Comparison of ENCODE assay signal across 8 cellular contexts in genomic region chr6:53348436-53349208, GRCh38. TPM values are rescaled to one million over a fixed set of nuclear protein-coding genes. Genes with fewer than 3 reads are reported as not detected.
DNase-seq lines count a peak whose midpoint lies in the region; ATAC-seq, FAIRE-seq and TF ChIP-seq lines count a peak whose summit lies in the region.

TSS of gene ELOVL5 (minus strand) at chr6:53348950. CDS start at chr6:53295699, 53,251 bp downstream.

- in situ Hi-C loops in mammary epithelial cell (cut with MboI; ENCODE audit: low sequenced_read_pairs in 2 of 2): no loop called here

- POLR2A ChIA-PET in A549 (lab: Yijun Ruan, JAX): interaction anchor here (4.0 kb wide), 1 partner anchor 11 kb away, joined by 21 read pairs; no protein-coding TSS in a partner anchor

- DNase-seq in A549 (ENCODE audit: low read depth in 1 of 2, low spot score in 1 of 2) (peak; percentile 81 to 97), NCI-H2196 treated with DMSO at 0.1 percent for 48 hours (lab: John Stamatoyannopoulos, UW; ENCODE audit: unreplicated experiment) (peak; percentile 91), WERI-Rb-1 (peak; percentile 99), mammary epithelial cell (peak; percentile 96), immature natural killer cell (peak; percentile 94 to 95 (median 95)), spleen (peak; percentile 98)

- peak within 1 kb of the TSS; percentile 94 to 96 (median 96) for H3K4me3 Mint-ChIP-seq in immature natural killer cell

- no peak for FAIRE-seq in A549 (lab: Jason Lieb, UNC)

- no peaks in the 10 kb centered on the region for H3K9me3 Mint-ChIP-seq in immature natural killer cell

- peaks cover 51% of the 10 kb centered on the region for H3K79me2 ChIP-seq in mammary epithelial cell (ENCODE audit: insufficient read depth, low read length)

- TF ChIP-seq CTCF in A549 (IDR thresholded peaks at IDR 0.05) (no peak), WERI-Rb-1 (IDR thresholded peaks at IDR 0.05; ENCODE audit: low read depth, low read length) (no peak), mammary epithelial cell (conservative IDR thresholded peaks at IDR 0.05 in 1 of 2, IDR thresholded peaks at IDR 0.05 in 1 of 2; ENCODE audit: extremely low read depth in 1 of 2, insufficient read depth in 1 of 2, low read depth in 1 of 2, low read length in 2 of 2) (no peak), spleen (IDR thresholded peaks at IDR 0.05 in 8 of 11, conservative IDR thresholded peaks at IDR 0.05 in 3 of 11) (peak in 4 of 11 experiments; percentile 17 to 27 (median 24))

- peaks cover 45 to 52% of the 10 kb centered on the region in 2 donors for H3K4me1 Mint-ChIP-seq in immature natural killer cell

- no peaks in the 10 kb centered on the region for H3K36me3 Mint-ChIP-seq in immature natural killer cell

- 0% methylated on average over 9 of the region's 89 CpGs for WGBS in A549 (ENCODE audit: missing lambda C conversion rate)
- 3% methylated on average over 21 of the region's 89 CpGs for WGBS in mammary epithelial cell (ENCODE audit: low coverage, missing lambda C conversion rate)
- WGBS in spleen, 5 donors: 0 to 1% (median 0%) methylated on average over 45 to 89 of the region's 89 CpGs

- peaks cover 18% of the 10 kb centered on the region for H3K36me3 ChIP-seq in WERI-Rb-1
- peaks cover 3% of the 10 kb centered on the region for H3K36me3 ChIP-seq in mammary epithelial cell (ENCODE audit: insufficient read depth, low read length)
- peaks cover 0 to 12% (median 0%) of the 10 kb centered on the region in 6 donors for H3K36me3 ChIP-seq in spleen

- H3K27me3 Mint-ChIP-seq in immature natural killer cell (ENCODE audit: low read depth in 3 of 3): peaks cover 5 to 30% (median 12%) of the 10 kb centered on the region in 3 donors

- H3K27me3 ChIP-seq in WERI-Rb-1 (ENCODE audit: insufficient read depth, low read depth, severe bottlenecking) (no peaks in the 10 kb centered on the region), mammary epithelial cell (ENCODE audit: insufficient read depth, low read length) (no peaks in the 10 kb centered on the region), spleen (replicated peaks in 1 of 7) (no peaks in the 10 kb centered on the region)

- no peak for TF ChIP-seq RAD21 in A549 (conservative IDR thresholded peaks at IDR 0.05 in 1 of 2, IDR thresholded peaks at IDR 0.05 in 1 of 2)

- intact Hi-C loops in mammary epithelial cell (cut with micrococcal nuclease): loop anchor here (1.0 to 5.0 kb wide), 5 partner anchors 22 to 176 kb away; no protein-coding TSS in a partner anchor
- intact Hi-C loops in spleen (cut with DNase I; ENCODE audit: low total_unique reads): loop anchor here (10.0 kb wide), 1 partner anchor 64 kb away; no protein-coding TSS in a partner anchor

- peaks cover 8% of the 10 kb centered on the region; the same call in 2 of the 3 replicates for H3K4me1 ChIP-seq in A549
- H3K4me1 ChIP-seq in mammary epithelial cell (ENCODE audit: insufficient read depth, low read length): peaks cover 7% of the 10 kb centered on the region
- H3K4me1 ChIP-seq in spleen: peaks cover 25 to 52% (median 41%) of the 10 kb centered on the region in 6 donors

- H3K4me3 ChIP-seq in A549: peak within 1 kb of the TSS; percentile 92
- H3K4me3 ChIP-seq in WERI-Rb-1 (ENCODE audit: low read depth, low read length): peak within 1 kb of the TSS; percentile 80
- peak within 1 kb of the TSS; percentile 81 to 92 (median 85) for H3K4me3 ChIP-seq in mammary epithelial cell (replicated peaks in 1 of 3; ENCODE audit: insufficient read depth in 1 of 3, low read depth in 2 of 3, low read length in 3 of 3)
- peak within 1 kb of the TSS; percentile 87 to 94 (median 92) for H3K4me3 ChIP-seq in spleen

- TF ChIP-seq EP300 in A549 (IDR thresholded peaks at IDR 0.05): no peak

- BruUV-seq in mammary epithelial cell (replicated peaks; lab: Mats Ljungman, UMichigan): TSS peak; percentile 36

- H3K9ac ChIP-seq in mammary epithelial cell (ENCODE audit: insufficient read depth, low read length): peak within 1 kb of the TSS; percentile 84

- H3K4me2 ChIP-seq in A549 (peak within 1 kb of the TSS; percentile 98), mammary epithelial cell (ENCODE audit: insufficient read depth, low read depth, low read length) (peak within 1 kb of the TSS; percentile 76)

- H2AFZ ChIP-seq in mammary epithelial cell (ENCODE audit: low read depth, low read length): peak within 1 kb of the TSS; percentile 92

- no peaks in the 10 kb centered on the region for H3K9me3 ChIP-seq in A549
- peaks cover 4% of the 10 kb centered on the region for H3K9me3 ChIP-seq in WERI-Rb-1 (ENCODE audit: severe bottlenecking)
- no peaks in the 10 kb centered on the region for H3K9me3 ChIP-seq in mammary epithelial cell (replicated peaks; ENCODE audit: insufficient read depth, low read length)
- no peaks in the 10 kb centered on the region for H3K9me3 ChIP-seq in spleen

- H4K20me1 ChIP-seq in mammary epithelial cell (ENCODE audit: insufficient read depth, low read length): no peaks in the 10 kb centered on the region

- TF ChIP-seq POLR2A in A549 (IDR thresholded peaks at IDR 0.05; ENCODE audit: low read length): peak; percentile 67
- peak in 2 of 3 donors; percentile 40 to 90 for TF ChIP-seq POLR2A in spleen (IDR thresholded peaks at IDR 0.05)

- CTCF ChIA-PET in A549 (lab: Yijun Ruan, JAX): interaction anchor here (1.2 to 1.6 kb wide), 3 partner anchors 13 to 176 kb away, joined by 3 to 5 read pairs (median 4); no protein-coding TSS in a partner anchor
- CTCF ChIA-PET in mammary epithelial cell (lab: Charles Lee; ENCODE audit: low non-redundant PET): no interaction called here

- H3K27ac ChIP-seq in A549 (peak within 1 kb of the TSS; percentile 84 to 92), WERI-Rb-1 (peak within 1 kb of the TSS; percentile 90), mammary epithelial cell (ENCODE audit: insufficient read depth, low read depth, low read length) (peak within 1 kb of the TSS; percentile 74), spleen (peak within 1 kb of the TSS; percentile 97 to 100 (median 99))

- dilution Hi-C loops in mammary epithelial cell (cut with HindIII; ENCODE audit: low sequenced_read_pairs): no loop called here

- ATAC-seq in A549 (peak; percentile 89 to 93), GM18867 (IDR thresholded peaks at IDR 0.05; ENCODE audit: unreplicated experiment) (peak; percentile 82), HG03108 (IDR thresholded peaks at IDR 0.05; ENCODE audit: unreplicated experiment) (peak; percentile 71)

- H3K27ac Mint-ChIP-seq in immature natural killer cell: peak within 1 kb of the TSS; percentile 95 to 98 (median 96)

TF ChIP-seq in A549, 52 proteins besides CTCF, POLR2A, EP300 and RAD21 (continues in another document):
- no peak for TF ChIP-seq NPAS2 (CRISPR knock-in tag; IDR thresholded peaks at IDR 0.05; ENCODE audit: borderline replicate concordance)
- no peak for TF ChIP-seq MAFK (IDR thresholded peaks at IDR 0.05; ENCODE audit: partially characterized antibody)
- TF ChIP-seq BHLHE40 (IDR thresholded peaks at IDR 0.05; ENCODE audit: low read depth, low read length): no peak
- no peak for TF ChIP-seq MAZ (IDR thresholded peaks at IDR 0.05; ENCODE audit: borderline replicate concordance, low read depth, low read length)
- no peak for TF ChIP-seq EHF (CRISPR knock-in tag; IDR thresholded peaks at IDR 0.05)
- TF ChIP-seq HDAC2 (IDR thresholded peaks at IDR 0.05): no peak
- peak; percentile 37; the same call in 1 of the 2 replicates for TF ChIP-seq USF2 (IDR thresholded peaks at IDR 0.05)
- TF ChIP-seq MYC (IDR thresholded peaks at IDR 0.05; ENCODE audit: borderline replicate concordance, low read length): 0 out of 2 replicates have a peak, but pooled peaks have one; percentile 46
- peak; percentile 86 for TF ChIP-seq MAX (IDR thresholded peaks at IDR 0.05)
- no peak for TF ChIP-seq KDM5A (IDR thresholded peaks at IDR 0.05)
- 0 out of 2 replicates have a peak, but pooled peaks have one; percentile 13 for TF ChIP-seq RCOR1 (IDR thresholded peaks at IDR 0.05; ENCODE audit: low read depth, low read length)
- TF ChIP-seq SREBF2 (IDR thresholded peaks at IDR 0.05): no peak
- TF ChIP-seq FOSL2 (IDR thresholded peaks at IDR 0.05): no peak
- TF ChIP-seq FOSL2 (CRISPR knock-in tag; IDR thresholded peaks at IDR 0.05): peak; percentile 45; the same call in 1 of the 2 replicates
- TF ChIP-seq HMGXB4 (CRISPR knock-in tag; IDR thresholded peaks at IDR 0.05; ENCODE audit: borderline replicate concordance): no peak

RNA-seq across cellular contexts. Expression of gene ELOVL5, which starts in this region (rescaled TPM):
- 84.6 and 90.9 TPM in 2 replicates for polyA plus RNA-seq in A549 (2011; rRNA removed)
- 22.0 and 29.7 TPM in 2 replicates for polyA plus RNA-seq in A549 (2012; cell fraction: cytosol; rRNA removed)
- polyA plus RNA-seq in A549 (2012; cell fraction: nucleus; rRNA removed): 25.0 and 36.3 TPM in 2 replicates
- 82.1 to 95.4 TPM (median 94.5 TPM) in 3 replicates for polyA plus RNA-seq in A549 (2017; fragmentation: RNase III; extraction: RNeasy Plus Mini Kit Qiagen cat#74134 plus additional on column Dnase treatment)
- 80.0 and 86.8 TPM in 2 replicates for polyA minus RNA-seq in A549 (2011; rRNA and poly(A)+ RNA removed)
- total RNA-seq in mammary epithelial cell: 10 to 100 TPM; 50.8 to 71.1 TPM
- polyA plus RNA-seq in mammary epithelial cell: 56.2 TPM
- 132 TPM for polyA minus RNA-seq in mammary epithelial cell
- 10 to 100 TPM; 45.4 to 85.2 (median 63.0) TPM for polyA plus RNA-seq in immature natural killer cell
- total RNA-seq in spleen: 100 to 1,000 TPM in 2 of 7 donors, 10 to 100 TPM in 5; 89.3 to 113 (median 93.9) TPM
- polyA plus RNA-seq in spleen: 10 to 100 TPM; 48.8 to 65.8 (median 56.6) TPM

Comparison
In these comparisons a context has a peak if more than half of its experiments do, and no peak if none do; other contexts are left out.
1. Peak in every context shown above with its lines: DNase-seq, ATAC-seq, H3K4me3 ChIP-seq and H3K27ac ChIP-seq.